ENCODE assay signal across 18 cellular contexts in genomic region chr13:100916943-100917342, GRCh38.
DNase-seq lines count a peak whose midpoint lies in the region; ATAC-seq lines count a peak whose summit lies in the region.
"Had no signal": no experiment of that assay in that cellular context is flagged by ENCODE, and none has a peak within 500 bp of the region (broad histone marks: within the 10 kb centered on the region; RNA-seq: fewer than 3 reads in every experiment).

No MANE protein-coding gene starts in this region.

- H3K23ac ChIP-seq in mesendoderm (ENCODE audit: low read length): no peak overlapping the region

- H3K4me2 ChIP-seq in mesendoderm (ENCODE audit: low read length): no peak overlapping the region

- no peak overlapping the region for H3K4ac ChIP-seq in mesendoderm (ENCODE audit: low read depth, low read length)

- H3K18ac ChIP-seq in mesendoderm (ENCODE audit: low read length): peak overlapping the region; percentile 51

- H4K5ac ChIP-seq in mesendoderm (ENCODE audit: low read length): no peak overlapping the region

- H3K56ac ChIP-seq in mesendoderm (ENCODE audit: low read length): no peak overlapping the region

- H3K27me3 ChIP-seq in mesendoderm (ENCODE audit: insufficient read depth, low read length, poor library complexity): no peaks in the 10 kb centered on the region

- H3K36me3 ChIP-seq in mesendoderm (ENCODE audit: control insufficient read depth, insufficient read depth, low read length): no peaks in the 10 kb centered on the region
- H3K36me3 ChIP-seq: BE2C had no signal

- DNase-seq in mesendoderm (no peak), left lobe of liver (ENCODE audit: low spot score) (no peak), GM19238 (ENCODE audit: insufficient read length, low spot score) (no peak), ecto neural progenitor cell (ENCODE audit: low spot score) (no peak)
- DNase-seq: BE2C; CD4-positive, alpha-beta memory T cell; DMS79 treated with DMSO at 0.1 percent for 48 hours; IMR-90; Kasumi-1; NCI-H1417; NCI-H1930; NCI-H510A; NCI-H82; SIG-M5 had no signal

- no peak overlapping the region for H2AK5ac ChIP-seq in mesendoderm (ENCODE audit: low read length)

- H3K79me2 ChIP-seq in mesendoderm (ENCODE audit: control insufficient read depth, insufficient read depth, low read length): no peaks in the 10 kb centered on the region

- H3K9ac ChIP-seq in mesendoderm (ENCODE audit: low read length): no peak overlapping the region

- no peak overlapping the region for H2BK5ac ChIP-seq in mesendoderm (ENCODE audit: low read length)

- no CpG with 5 or more reads among the region's 2 CpGs for WGBS in mesendoderm (ENCODE audit: extremely low coverage, insufficient coverage, low lambda C conversion rate)

- no peaks in the 10 kb centered on the region for H3K4me1 ChIP-seq in mesendoderm (ENCODE audit: control insufficient read depth, low read depth, low read length)
- H3K4me1 ChIP-seq: BE2C had no signal

- no peak overlapping the region for H3K27ac ChIP-seq in mesendoderm (ENCODE audit: low read depth, low read length)

- H3K79me1 ChIP-seq in mesendoderm (ENCODE audit: low read length): no peaks in the 10 kb centered on the region

- H2BK120ac ChIP-seq in mesendoderm (ENCODE audit: low read depth, low read length): no peak overlapping the region

- no peak overlapping the region for H3K4me3 ChIP-seq in mesendoderm (ENCODE audit: low read length)

- peak overlapping the region; percentile 19 for H2BK15ac ChIP-seq in mesendoderm (replicated peaks; ENCODE audit: low read depth)

- H4K8ac ChIP-seq in mesendoderm (ENCODE audit: low read depth, low read length): no peak overlapping the region

- ATAC-seq in GM18868 (IDR thresholded peaks at IDR 0.05; ENCODE audit: unreplicated experiment) (peak; percentile 82), GM21576 (IDR thresholded peaks at IDR 0.05; ENCODE audit: unreplicated experiment) (peak; percentile 50), HG03442 (IDR thresholded peaks at IDR 0.05; ENCODE audit: unreplicated experiment) (peak; percentile 50), left lobe of liver (no peak)
- ATAC-seq: HCT116 had no signal
